1 cellular context compared by ENCODE assay signal in genomic region chr9:19173598-19174125, GRCh38.
TF ChIP-seq lines count a peak whose summit lies in the region.

No MANE protein-coding gene starts in this region.

TF ChIP-seq in H1, 55 proteins besides CTCF, POLR2A, EP300 and RAD21:
- no peak for TF ChIP-seq CHD2 (IDR thresholded peaks at IDR 0.05; ENCODE audit: low read length)
- no peak for TF ChIP-seq EGR1 (IDR thresholded peaks at IDR 0.05; ENCODE audit: borderline replicate concordance, low read depth, low read length)
- TF ChIP-seq SUZ12 (IDR thresholded peaks at IDR 0.05; ENCODE audit: low read length): no peak
- no peak for TF ChIP-seq YY1 (IDR thresholded peaks at IDR 0.05; ENCODE audit: low read depth, low read length)
- no peak for TF ChIP-seq SP1 (IDR thresholded peaks at IDR 0.05; ENCODE audit: low read depth, low read length)
- TF ChIP-seq BRCA1 (IDR thresholded peaks at IDR 0.05; ENCODE audit: low read depth, low read length): no peak
- no peak for TF ChIP-seq RNF2 (IDR thresholded peaks at IDR 0.05; ENCODE audit: borderline replicate concordance, low read depth, low read length, missing control alignments, poor library complexity, severe bottlenecking)
- no peak for TF ChIP-seq KDM1A (IDR thresholded peaks at IDR 0.05; ENCODE audit: borderline replicate concordance, low read length)
- no peak for TF ChIP-seq HDAC2 (IDR thresholded peaks at IDR 0.05; ENCODE audit: borderline replicate concordance in 1 of 2, low read depth in 2 of 2, low read length in 2 of 2)
- TF ChIP-seq NRF1 (IDR thresholded peaks at IDR 0.05; ENCODE audit: low read depth, low read length): no peak
